16 cellular contexts compared by ENCODE assay signal in the genomic region with DNA sequence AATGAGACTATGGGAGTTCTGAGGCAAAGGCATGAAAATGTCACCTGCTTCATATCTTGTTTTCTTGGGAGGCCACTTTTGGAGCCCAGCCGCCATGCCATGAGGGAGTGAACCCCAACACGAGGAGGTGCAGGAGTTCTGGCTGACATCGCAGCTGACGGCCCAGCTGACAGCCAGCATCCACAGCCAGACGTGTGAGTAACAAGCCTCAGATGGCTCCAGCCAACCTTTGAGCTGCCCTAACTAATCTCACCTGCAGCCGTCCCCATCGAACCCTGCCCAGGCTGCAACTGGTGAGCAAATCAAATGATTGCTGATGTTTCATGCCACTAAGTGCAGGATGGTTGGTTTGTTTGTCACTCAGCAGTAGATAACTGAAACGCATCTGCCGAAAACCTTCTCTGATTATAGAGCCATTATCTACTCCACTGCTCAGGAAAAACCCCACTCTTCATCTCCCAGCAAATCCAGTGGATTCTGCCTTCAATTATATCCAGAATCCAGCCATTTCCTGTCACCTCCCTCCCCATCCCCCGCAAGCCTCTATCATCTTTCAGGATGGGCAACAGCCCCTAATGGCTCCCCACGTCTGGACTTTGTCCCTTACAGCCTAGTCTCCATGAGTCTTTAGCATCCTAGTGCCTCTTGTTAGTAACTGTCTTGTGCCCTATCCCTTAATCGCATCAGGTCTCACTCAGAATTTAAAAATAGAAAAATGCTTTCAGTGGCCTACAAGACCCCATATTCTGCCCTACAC. TPM values are rescaled to one million over a fixed set of nuclear protein-coding genes. Genes with fewer than 3 reads are reported as not detected.
DNase-seq lines count a peak whose midpoint lies in the region; FAIRE-seq and TF ChIP-seq lines count a peak whose summit lies in the region.
"Had no signal": no experiment of that assay in that cellular context is flagged by ENCODE, and none has a peak within 500 bp of the region (broad histone marks: within the 10 kb centered on the region; RNA-seq: fewer than 3 reads in every experiment).

No MANE protein-coding gene starts in this region.

- H3K27me3 ChIP-seq in HUES6 (ENCODE audit: control insufficient read depth, insufficient read depth, low read length) (no peaks in the 10 kb centered on the region), astrocyte (ENCODE audit: insufficient read depth, low read length) (peaks cover 6% of the 10 kb centered on the region), neural progenitor cell (no peaks in the 10 kb centered on the region), MM.1S (replicated peaks; ENCODE audit: insufficient read depth, low read length) (no peaks in the 10 kb centered on the region)
- H3K27me3 ChIP-seq: neutrophil, spleen had no signal

- H3K4me3 ChIP-seq in HUES6 (ENCODE audit: low read depth, low read length) = peak overlapping the region; percentile 39; the same call in 1 of the 2 replicates
- H3K4me3 ChIP-seq in astrocyte (ENCODE audit: insufficient read depth, low read depth, low read length) = no peak overlapping the region
- no peak overlapping the region for H3K4me3 ChIP-seq in neural progenitor cell
- no peak overlapping the region for H3K4me3 ChIP-seq in MM.1S (ENCODE audit: low read length)
- H3K4me3 ChIP-seq: esophagus squamous epithelium, tibial artery had no signal

- H3K4me2 ChIP-seq in astrocyte (ENCODE audit: low read length) = no peak overlapping the region
- peak overlapping the region; percentile 50 for H3K4me2 ChIP-seq in neural progenitor cell
- H3K4me2 ChIP-seq in MM.1S (ENCODE audit: low read depth, low read length) = no peak overlapping the region

- H3K36me3 ChIP-seq in HUES6 (ENCODE audit: control insufficient read depth, insufficient read depth, low read length) = no peaks in the 10 kb centered on the region
- H3K36me3 ChIP-seq in astrocyte (ENCODE audit: insufficient read depth, low read length) = no peaks in the 10 kb centered on the region
- H3K36me3 ChIP-seq in neural progenitor cell = no peaks in the 10 kb centered on the region
- H3K36me3 ChIP-seq in MM.1S (replicated peaks; ENCODE audit: insufficient read depth, low read length) = no peaks in the 10 kb centered on the region
- H3K36me3 ChIP-seq: esophagus squamous epithelium, neutrophil, spleen, tibial artery had no signal

- no peaks in the 10 kb centered on the region for H3K36me3 Mint-ChIP-seq in T-helper 1 cell treated with Interleukin-12 subunit alpha and Interleukin-12 subunit beta and Interleukin-4 antibody, amounts not matched to agents 30 μg/mL and 1 μg/mL, for 36 hours (ENCODE audit: low read depth)
- no peaks in the 10 kb centered on the region for H3K36me3 Mint-ChIP-seq in astrocyte (ENCODE audit: low read depth, unreplicated experiment)
- no peaks in the 10 kb centered on the region for H3K36me3 Mint-ChIP-seq in neural progenitor cell

- FAIRE-seq in astrocyte (lab: Jason Lieb, UNC) = no peak
- FAIRE-seq: A204.1 had no signal

- TF ChIP-seq CTCF in astrocyte (IDR thresholded peaks at IDR 0.05; ENCODE audit: insufficient read depth, low read depth, low read length) = no peak
- TF ChIP-seq CTCF in neural progenitor cell (IDR thresholded peaks at IDR 0.05) = no peak
- TF ChIP-seq CTCF in MM.1S (IDR thresholded peaks at IDR 0.05; ENCODE audit: low read length) = no peak

- H3K4me3 Mint-ChIP-seq in T-helper 1 cell treated with Interleukin-12 subunit alpha and Interleukin-12 subunit beta and Interleukin-4 antibody, amounts not matched to agents 30 μg/mL and 1 μg/mL, for 36 hours = no peak overlapping the region
- H3K4me3 Mint-ChIP-seq in astrocyte (ENCODE audit: unreplicated experiment) = no peak overlapping the region
- peak overlapping the region; percentile 29 for H3K4me3 Mint-ChIP-seq in neural progenitor cell

- H4K20me1 ChIP-seq in astrocyte (ENCODE audit: insufficient read depth, low read length) (no peaks in the 10 kb centered on the region), neural progenitor cell (ENCODE audit: low read depth) (no peaks in the 10 kb centered on the region), MM.1S (ENCODE audit: insufficient read depth, low read length) (no peaks in the 10 kb centered on the region)

- H3K9me2 ChIP-seq in MM.1S (replicated peaks; ENCODE audit: insufficient read depth, low read length) = no peaks in the 10 kb centered on the region
- H3K9me2 ChIP-seq: SK-N-SH had no signal

- no peaks in the 10 kb centered on the region for H3K79me2 ChIP-seq in astrocyte (ENCODE audit: insufficient read depth, low read length)
- no peaks in the 10 kb centered on the region for H3K79me2 ChIP-seq in neural progenitor cell (ENCODE audit: low read depth)
- H3K79me2 ChIP-seq in MM.1S (ENCODE audit: low read length) = no peaks in the 10 kb centered on the region

- peak overlapping the region; percentile 67; the same call in 1 of the 2 replicates for H3K27ac ChIP-seq in HUES6 (ENCODE audit: low read depth, low read length)
- no peak overlapping the region for H3K27ac ChIP-seq in astrocyte (ENCODE audit: low read depth, low read length)
- no peak overlapping the region for H3K27ac ChIP-seq in neural progenitor cell
- no peak overlapping the region for H3K27ac ChIP-seq in MM.1S (ENCODE audit: low read length)
- H3K27ac ChIP-seq: neutrophil, tibial artery had no signal

- peaks cover 30% of the 10 kb centered on the region for H3K4me1 ChIP-seq in HUES6 (ENCODE audit: control insufficient read depth, insufficient read depth, low read length)
- peaks cover 5% of the 10 kb centered on the region for H3K4me1 ChIP-seq in astrocyte (ENCODE audit: insufficient read depth, low read length)
- peaks cover 46% of the 10 kb centered on the region for H3K4me1 ChIP-seq in neural progenitor cell
- H3K4me1 ChIP-seq in MM.1S (ENCODE audit: low read length) = peaks cover 16% of the 10 kb centered on the region
- H3K4me1 ChIP-seq: tibial artery had no signal

- no peak overlapping the region for H2AFZ ChIP-seq in astrocyte (ENCODE audit: low read depth, low read length)
- H2AFZ ChIP-seq in neural progenitor cell (replicated peaks) = no peak overlapping the region
- H2AFZ ChIP-seq in MM.1S (ENCODE audit: low read length) = no peak overlapping the region

- no peaks in the 10 kb centered on the region for H3K9me3 Mint-ChIP-seq in T-helper 1 cell treated with Interleukin-12 subunit alpha and Interleukin-12 subunit beta and Interleukin-4 antibody, amounts not matched to agents 30 μg/mL and 1 μg/mL, for 36 hours
- H3K9me3 Mint-ChIP-seq in astrocyte (ENCODE audit: unreplicated experiment) (peaks cover 2% of the 10 kb centered on the region), neural progenitor cell (no peaks in the 10 kb centered on the region)

- DNase-seq in T-helper 1 cell = no peak
- DNase-seq in astrocyte (ENCODE audit: low read depth) = no peak
- no peak for DNase-seq in neural progenitor cell (ENCODE audit: low spot score)
- DNase-seq in amniotic stem cell (lab: John Stamatoyannopoulos, UW) = no peak
- DNase-seq in anterior cingulate cortex (lab: John Stamatoyannopoulos, UW) = no peak
- DNase-seq in MM.1S = no peak
- DNase-seq: activated gamma-delta T cell treated with Interleukin-2 at 50 U/mL for 16 hours, esophagus squamous epithelium, NCI-H2107, spleen, tibial artery had no signal

- peaks cover 43% of the 10 kb centered on the region for H3F3A ChIP-seq in neural progenitor cell (ENCODE audit: low read depth)
- H3F3A ChIP-seq in MM.1S (ENCODE audit: insufficient read depth, low read length) = peaks cover 6% of the 10 kb centered on the region; the same call in 1 of the 2 replicates

- peak overlapping the region; percentile 95 for H3K27ac Mint-ChIP-seq in T-helper 1 cell treated with Interleukin-12 subunit alpha and Interleukin-12 subunit beta and Interleukin-4 antibody, amounts not matched to agents 30 μg/mL and 1 μg/mL, for 36 hours
- H3K27ac Mint-ChIP-seq in astrocyte (ENCODE audit: unreplicated experiment) (peak overlapping the region; percentile 27), neural progenitor cell (peak overlapping the region; percentile 18)

- H3K4me1 Mint-ChIP-seq in T-helper 1 cell treated with Interleukin-12 subunit alpha and Interleukin-12 subunit beta and Interleukin-4 antibody, amounts not matched to agents 30 μg/mL and 1 μg/mL, for 36 hours (ENCODE audit: low read depth) = peaks cover 26% of the 10 kb centered on the region
- peaks cover 9% of the 10 kb centered on the region for H3K4me1 Mint-ChIP-seq in astrocyte (ENCODE audit: low read depth, unreplicated experiment)
- peaks cover 49% of the 10 kb centered on the region for H3K4me1 Mint-ChIP-seq in neural progenitor cell

- peaks cover 34% of the 10 kb centered on the region for H3K27me3 Mint-ChIP-seq in T-helper 1 cell treated with Interleukin-12 subunit alpha and Interleukin-12 subunit beta and Interleukin-4 antibody, amounts not matched to agents 30 μg/mL and 1 μg/mL, for 36 hours (ENCODE audit: low read depth)
- H3K27me3 Mint-ChIP-seq in astrocyte (ENCODE audit: low read depth, unreplicated experiment) (peaks cover 2% of the 10 kb centered on the region), neural progenitor cell (ENCODE audit: insufficient read depth, low read depth) (peaks cover 5% of the 10 kb centered on the region)

- H3K9me3 ChIP-seq in HUES6 (ENCODE audit: control insufficient read depth, insufficient read depth, low read depth, low read length) = no peaks in the 10 kb centered on the region
- no peaks in the 10 kb centered on the region for H3K9me3 ChIP-seq in astrocyte (ENCODE audit: insufficient read depth, low read depth, low read length)
- H3K9me3 ChIP-seq in neural progenitor cell (ENCODE audit: low read depth) = no peaks in the 10 kb centered on the region
- H3K9me3 ChIP-seq in MM.1S (replicated peaks; ENCODE audit: insufficient read depth, low read length) = no peaks in the 10 kb centered on the region
- H3K9me3 ChIP-seq: esophagus squamous epithelium, neutrophil, SK-N-SH, spleen, tibial artery had no signal

- H3K9ac ChIP-seq in HUES6 (ENCODE audit: low read length) (peak overlapping the region; percentile 64), astrocyte (ENCODE audit: low read length) (no peak overlapping the region), neural progenitor cell (no peak overlapping the region), MM.1S (ENCODE audit: low read length) (no peak overlapping the region)
- H3K9ac ChIP-seq: SK-N-SH had no signal

RNA-seq across cellular contexts. Expression of gene RAB4A, which starts 18.5 kb away (rescaled TPM):
- total RNA-seq in astrocyte (55.0 and 58.6 TPM in 2 replicates), neural progenitor cell (ENCODE audit: low replicate concordance) (44.1 and 48.3 TPM in 2 replicates)

Comparison
In these comparisons a context has a peak if more than half of its experiments do, and no peak if none do; other contexts are left out.
1. H3K27ac Mint-ChIP-seq: peak in every context shown above with its lines; median percentile 95 in T-helper 1 cell treated with Interleukin-12 subunit alpha and Interleukin-12 subunit beta and Interleukin-4 antibody, amounts not matched to agents 30 μg/mL and 1 μg/mL, for 36 hours; 27 in astrocyte; 18 in neural progenitor cell.